In the genomic region with DNA sequence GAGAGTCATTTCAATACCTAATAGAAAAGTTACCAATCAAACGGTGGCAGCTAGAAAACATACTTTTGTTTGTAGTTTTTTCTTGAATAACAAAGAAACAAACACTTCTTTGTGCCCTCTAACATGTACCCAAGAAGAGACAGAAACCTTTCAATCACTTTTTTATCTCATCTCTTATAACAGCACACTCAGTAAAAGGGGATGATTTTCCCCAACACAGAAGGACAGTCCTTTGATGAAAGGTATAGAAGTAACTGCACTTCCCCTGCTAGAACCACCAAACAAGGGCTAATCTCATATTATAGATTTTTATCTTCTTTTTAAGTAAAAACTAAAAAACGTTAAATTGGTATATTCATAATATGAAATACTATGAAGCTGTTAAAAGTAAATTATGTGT, we compare ENCODE assay signal across 17 cellular contexts.
DNase-seq lines count a peak whose midpoint lies in the region; ATAC-seq, FAIRE-seq and TF ChIP-seq lines count a peak whose summit lies in the region.
"Had no signal": no experiment of that assay in that cellular context is flagged by ENCODE, and none has a peak within 500 bp of the region (broad histone marks: within the 10 kb centered on the region; RNA-seq: fewer than 3 reads in every experiment).

No MANE protein-coding gene starts in this region.

- H3K4me1 Mint-ChIP-seq in endodermal cell (peaks cover 23% of the 10 kb centered on the region), nephron (peaks cover 20% of the 10 kb centered on the region)
- H3K4me1 Mint-ChIP-seq: CD4-positive, CD25-positive, alpha-beta regulatory T cell had no signal

- no peak overlapping the region for H3K4me3 ChIP-seq in endodermal cell (ENCODE audit: low read length)
- H3K4me3 ChIP-seq in uterus: no peak overlapping the region
- H3K4me3 ChIP-seq in vagina: no peak overlapping the region
- H3K4me3 ChIP-seq: BLaER1 treated with 17β-estradiol and CSF1 and Interleukin-3, amounts not matched to agents 10 nM and 100 nM; GM23248 had no signal

- no peaks in the 10 kb centered on the region for H3K27me3 Mint-ChIP-seq in endodermal cell (ENCODE audit: insufficient read depth)
- H3K27me3 Mint-ChIP-seq in nephron (ENCODE audit: low read depth): no peaks in the 10 kb centered on the region

- DNase-seq in endodermal cell (no peak), uterus (no peak), SW480 (ENCODE audit: low spot score) (no peak), vagina (ENCODE audit: extremely low spot score in 2 of 2) (no peak)
- DNase-seq: ACHN; Calu3; CD4-positive, CD25-positive, alpha-beta regulatory T cell; DMS 273 treated with DMSO at 0.1 percent for 48 hours had no signal

- ATAC-seq in HG03354 (IDR thresholded peaks at IDR 0.05; ENCODE audit: poor library complexity, severe bottlenecking, unreplicated experiment): no peak
- ATAC-seq: HepG2 had no signal

- intact Hi-C loops in uterus (cut with DNase I; ENCODE audit: low total_unique reads) (no loop called here), vagina (cut with DNase I) (no loop called here)

- no peak overlapping the region for H3K27ac Mint-ChIP-seq in endodermal cell
- peak overlapping the region in 2 of 3 experiments; percentile 44 to 53 for H3K27ac Mint-ChIP-seq in nephron
- H3K27ac Mint-ChIP-seq: CD4-positive, CD25-positive, alpha-beta regulatory T cell had no signal

- TF ChIP-seq POLR2A in uterus (IDR thresholded peaks at IDR 0.05) (no peak), vagina (IDR thresholded peaks at IDR 0.05) (no peak)

- H3K36me3 ChIP-seq in endodermal cell (ENCODE audit: control insufficient read depth, insufficient read depth, low read length): no peaks in the 10 kb centered on the region
- H3K36me3 ChIP-seq in uterus: no peaks in the 10 kb centered on the region
- H3K36me3 ChIP-seq in vagina: no peaks in the 10 kb centered on the region
- H3K36me3 ChIP-seq: BLaER1 treated with 17β-estradiol and CSF1 and Interleukin-3, amounts not matched to agents 10 nM and 100 nM had no signal

- H3K27me3 ChIP-seq in endodermal cell (ENCODE audit: control insufficient read depth, insufficient read depth, low read length, poor library complexity, severe bottlenecking): no peaks in the 10 kb centered on the region
- H3K27me3 ChIP-seq in uterus: no peaks in the 10 kb centered on the region
- H3K27me3 ChIP-seq in vagina: no peaks in the 10 kb centered on the region
- H3K27me3 ChIP-seq: BLaER1 treated with 17β-estradiol and CSF1 and Interleukin-3, amounts not matched to agents 10 nM and 100 nM had no signal

- no peaks in the 10 kb centered on the region for H3K36me3 Mint-ChIP-seq in endodermal cell (ENCODE audit: low read depth)
- H3K36me3 Mint-ChIP-seq in nephron (ENCODE audit: low read depth): peaks cover 12% of the 10 kb centered on the region
- H3K36me3 Mint-ChIP-seq: CD4-positive, CD25-positive, alpha-beta regulatory T cell had no signal

- H3K4me3 Mint-ChIP-seq in endodermal cell (no peak overlapping the region), nephron (no peak overlapping the region)
- H3K4me3 Mint-ChIP-seq: CD4-positive, CD25-positive, alpha-beta regulatory T cell had no signal

- 83% methylated on average over 1 of the region's 2 CpGs; no CpG with 5 or more reads in 1 of the 2 experiments for WGBS in endodermal cell (ENCODE audit: insufficient coverage in 1 of 2, insufficient read length in 1 of 2), 2 experiments

- peak; percentile 21 for FAIRE-seq in G401.6 (lab: Jason Lieb, UNC)
- FAIRE-seq: GM12891, H54, HepG2, HTR-8/SVneo had no signal

- H3K9me3 Mint-ChIP-seq in endodermal cell: no peaks in the 10 kb centered on the region
- peaks cover 6% of the 10 kb centered on the region for H3K9me3 Mint-ChIP-seq in nephron
- H3K9me3 Mint-ChIP-seq: CD4-positive, CD25-positive, alpha-beta regulatory T cell had no signal

- H3K4me1 ChIP-seq in endodermal cell (ENCODE audit: control insufficient read depth, insufficient read depth, low read length) (no peaks in the 10 kb centered on the region), uterus (no peaks in the 10 kb centered on the region), vagina (peaks cover 9% of the 10 kb centered on the region)
- H3K4me1 ChIP-seq: BLaER1 treated with 17β-estradiol and CSF1 and Interleukin-3, amounts not matched to agents 10 nM and 100 nM had no signal

- peak overlapping the region; percentile 68 for H3K27ac ChIP-seq in endodermal cell (ENCODE audit: low read depth, low read length)
- H3K27ac ChIP-seq in uterus: peak overlapping the region; percentile 18 to 27
- no peak overlapping the region for H3K27ac ChIP-seq in vagina
- H3K27ac ChIP-seq: BLaER1 treated with 17β-estradiol and CSF1 and Interleukin-3, amounts not matched to agents 10 nM and 100 nM; GM23248 had no signal

- H3K9ac ChIP-seq in endodermal cell (ENCODE audit: extremely low read depth, low read length, poor library complexity, severe bottlenecking): no peak overlapping the region
- H3K9ac ChIP-seq: BLaER1 treated with 17β-estradiol and CSF1 and Interleukin-3, amounts not matched to agents 10 nM and 100 nM; GM23248 had no signal

- TF ChIP-seq CTCF in endodermal cell (conservative IDR thresholded peaks at IDR 0.05): no peak
- no peak for TF ChIP-seq CTCF in nephron (IDR thresholded peaks at IDR 0.05; ENCODE audit: unreplicated experiment in 3 of 3)
- no peak for TF ChIP-seq CTCF in uterus (IDR thresholded peaks at IDR 0.05)
- no peak for TF ChIP-seq CTCF in vagina (IDR thresholded peaks at IDR 0.05)

- no peaks in the 10 kb centered on the region for H3K9me3 ChIP-seq in endodermal cell (ENCODE audit: control insufficient read depth, low read length)
- H3K9me3 ChIP-seq in uterus: no peaks in the 10 kb centered on the region
- no peaks in the 10 kb centered on the region for H3K9me3 ChIP-seq in vagina
